In the genomic region with DNA sequence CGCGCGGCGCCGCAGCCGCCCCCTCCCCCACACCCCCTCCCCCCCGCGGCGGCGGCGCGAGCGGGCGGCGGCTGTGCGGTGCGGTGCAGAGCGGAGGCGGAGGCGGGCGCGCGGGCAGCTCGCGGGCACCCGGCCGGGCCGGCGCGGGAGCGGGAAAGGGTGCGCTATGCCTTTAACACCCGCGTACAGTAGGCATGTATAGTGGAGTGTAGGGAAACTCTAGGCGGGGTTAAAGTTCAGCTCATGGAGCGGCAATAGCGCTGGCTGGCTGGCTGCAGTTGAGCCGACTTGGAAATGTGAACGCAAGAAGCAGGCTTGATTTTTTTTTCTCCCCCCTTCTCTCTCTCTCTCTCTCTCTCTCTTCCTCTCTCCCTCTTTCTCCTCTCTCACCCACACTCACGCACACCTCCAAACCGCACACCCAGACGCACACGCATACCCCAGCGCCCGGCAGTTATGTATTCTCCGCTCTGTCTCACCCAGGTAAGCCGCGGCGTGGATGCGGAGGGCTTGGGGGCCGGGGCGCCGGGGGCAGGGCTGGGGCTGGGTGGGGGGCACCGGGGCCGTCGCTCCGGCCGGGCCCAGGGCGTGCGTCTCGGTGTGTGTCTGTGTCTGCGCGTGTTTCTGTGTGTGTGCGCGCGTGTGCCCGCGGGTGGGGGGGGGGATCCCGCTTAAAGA, we compare ENCODE assay signal across 8 cellular contexts. TPM values are rescaled to one million over a fixed set of nuclear protein-coding genes. Genes with fewer than 3 reads are reported as not detected.
DNase-seq lines count a peak whose midpoint lies in the region; ATAC-seq and TF ChIP-seq lines count a peak whose summit lies in the region.

A gene (plus strand): TSS at position 226 of the 678 bp plus-strand sequence.

- peaks cover 5% of the 10 kb centered on the region for H3K36me3 Mint-ChIP-seq in T-helper 1 cell treated with Interleukin-12 subunit alpha and Interleukin-12 subunit beta and Interleukin-4 antibody, amounts not matched to agents 30 μg/mL and 1 μg/mL, for 36 hours (ENCODE audit: low read depth)

- H3K4me1 ChIP-seq in breast epithelium (peaks cover 6 to 10% of the 10 kb centered on the region in 2 donors), iPS-18a (ENCODE audit: control insufficient read depth, low read depth, low read length) (peaks cover 31% of the 10 kb centered on the region)

- H3K9me3 ChIP-seq in breast epithelium: no peaks in the 10 kb centered on the region
- no peaks in the 10 kb centered on the region for H3K9me3 ChIP-seq in iPS-18a (ENCODE audit: control insufficient read depth, low read depth, low read length)

- no peaks in the 10 kb centered on the region for H3K36me3 ChIP-seq in breast epithelium
- no peaks in the 10 kb centered on the region for H3K36me3 ChIP-seq in iPS-18a (ENCODE audit: control insufficient read depth, low read depth, low read length)

- no peak for ATAC-seq in HG03354 (IDR thresholded peaks at IDR 0.05; ENCODE audit: poor library complexity, severe bottlenecking, unreplicated experiment)

- peak within 1 kb of the TSS; percentile 86 to 98 for H3K27ac ChIP-seq in breast epithelium
- no peak within 1 kb of the TSS for H3K27ac ChIP-seq in iPS-18a (ENCODE audit: low read length)

- peak; percentile 31 for DNase-seq in COR-L47 (lab: John Stamatoyannopoulos, UW)
- peak; percentile 80 for DNase-seq in LoVo (ENCODE audit: low spot score)
- peak in 1 of 2 donors; percentile 52 for DNase-seq in breast epithelium (ENCODE audit: low spot score in 2 of 2)
- no peak for DNase-seq in retinal pigment epithelial cell (ENCODE audit: low read depth)
- no peak for DNase-seq in activated gamma-delta T cell (lab: John Stamatoyannopoulos, UW)

- H3K4me1 Mint-ChIP-seq in T-helper 1 cell treated with Interleukin-12 subunit alpha and Interleukin-12 subunit beta and Interleukin-4 antibody, amounts not matched to agents 30 μg/mL and 1 μg/mL, for 36 hours (ENCODE audit: low read depth): peaks cover 30% of the 10 kb centered on the region

- peak within 1 kb of the TSS; percentile 46 for H3K9ac ChIP-seq in iPS-18a (ENCODE audit: low read length)

- no peak for TF ChIP-seq POLR2A in breast epithelium (IDR thresholded peaks at IDR 0.05)

- H3K9me3 Mint-ChIP-seq in T-helper 1 cell treated with Interleukin-12 subunit alpha and Interleukin-12 subunit beta and Interleukin-4 antibody, amounts not matched to agents 30 μg/mL and 1 μg/mL, for 36 hours: no peaks in the 10 kb centered on the region

- no peak within 1 kb of the TSS for H3K27ac Mint-ChIP-seq in T-helper 1 cell treated with Interleukin-12 subunit alpha and Interleukin-12 subunit beta and Interleukin-4 antibody, amounts not matched to agents 30 μg/mL and 1 μg/mL, for 36 hours

- peaks cover 85% of the 10 kb centered on the region for H3K27me3 Mint-ChIP-seq in T-helper 1 cell treated with Interleukin-12 subunit alpha and Interleukin-12 subunit beta and Interleukin-4 antibody, amounts not matched to agents 30 μg/mL and 1 μg/mL, for 36 hours (ENCODE audit: low read depth)

- intact Hi-C loops in breast epithelium (cut with DNase I; ENCODE audit: low total_unique reads): no loop called here

- no peak for TF ChIP-seq CTCF in breast epithelium (IDR thresholded peaks at IDR 0.05)
- no peak for TF ChIP-seq CTCF in retinal pigment epithelial cell (conservative IDR thresholded peaks at IDR 0.05; ENCODE audit: low read depth, low read length)

- H3K27me3 ChIP-seq in breast epithelium (no peaks in the 10 kb centered on the region), iPS-18a (ENCODE audit: control insufficient read depth, insufficient read depth, low read length) (peaks cover 84% of the 10 kb centered on the region)

- H3K4me3 ChIP-seq in breast epithelium (peak within 1 kb of the TSS; percentile 91 to 98 (median 94)), iPS-18a (ENCODE audit: low read length) (peak within 1 kb of the TSS; percentile 66), retinal pigment epithelial cell (ENCODE audit: low read length) (peak within 1 kb of the TSS; percentile 84)

- peak within 1 kb of the TSS; percentile 89 for H3K4me3 Mint-ChIP-seq in T-helper 1 cell treated with Interleukin-12 subunit alpha and Interleukin-12 subunit beta and Interleukin-4 antibody, amounts not matched to agents 30 μg/mL and 1 μg/mL, for 36 hours

RNA-seq across cellular contexts. Expression of the gene that starts here (rescaled TPM):
- total RNA-seq in breast epithelium: 10 to 100 TPM; 54.9 to 87.5 (median 79.6) TPM

Comparison
In these comparisons a context has a peak if more than half of its experiments do, and no peak if none do; other contexts are left out.
1. DNase-seq: peak in COR-L47 (single experiment) and LoVo (single experiment); none in retinal pigment epithelial cell (single experiment) and activated gamma-delta T cell (single experiment).
2. Peak in every context shown above with its lines, with median percentiles within 50 percentile points of each other: H3K4me3 ChIP-seq.